ENCODE assay signal across 1 cellular context in the genomic region with DNA sequence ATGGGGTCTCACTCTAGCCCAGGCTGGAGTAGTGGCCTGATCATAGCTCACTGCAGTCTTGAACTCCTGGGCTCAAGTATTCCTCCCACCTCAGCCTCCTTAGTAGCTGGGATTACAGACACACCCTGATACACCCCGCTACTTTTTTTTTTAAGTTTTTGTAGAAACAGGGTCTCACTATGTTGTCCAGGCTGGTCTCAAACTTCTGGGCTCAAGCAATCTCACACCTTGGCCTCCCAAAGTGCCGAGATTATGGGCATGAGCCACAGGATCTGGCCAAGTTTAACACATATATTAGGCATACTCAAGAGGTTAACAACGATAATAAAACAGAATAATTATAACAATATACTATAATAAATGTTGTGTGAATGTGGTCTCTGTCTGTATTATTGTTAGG.
A peak's percentile ranks its signal among the peaks of the same experiment; 100 is the strongest.
TF ChIP-seq lines count a peak whose summit lies in the region.

No MANE protein-coding gene starts in this region.

TF ChIP-seq in K562, 482 proteins besides CTCF, POLR2A, EP300 and RAD21:
- TF ChIP-seq ZNF121 (CRISPR knock-in tag; conservative IDR thresholded peaks at IDR 0.05) (peak; percentile 71), RBM25 (IDR thresholded peaks at IDR 0.05; ENCODE audit: low read depth, low read length, severe bottlenecking) (peak; percentile 20), U2AF2 (optimal IDR thresholded peaks at IDR 0.05; ENCODE audit: low read depth, low read length) (no peak)
- TF ChIP-seq, protein P1, sequence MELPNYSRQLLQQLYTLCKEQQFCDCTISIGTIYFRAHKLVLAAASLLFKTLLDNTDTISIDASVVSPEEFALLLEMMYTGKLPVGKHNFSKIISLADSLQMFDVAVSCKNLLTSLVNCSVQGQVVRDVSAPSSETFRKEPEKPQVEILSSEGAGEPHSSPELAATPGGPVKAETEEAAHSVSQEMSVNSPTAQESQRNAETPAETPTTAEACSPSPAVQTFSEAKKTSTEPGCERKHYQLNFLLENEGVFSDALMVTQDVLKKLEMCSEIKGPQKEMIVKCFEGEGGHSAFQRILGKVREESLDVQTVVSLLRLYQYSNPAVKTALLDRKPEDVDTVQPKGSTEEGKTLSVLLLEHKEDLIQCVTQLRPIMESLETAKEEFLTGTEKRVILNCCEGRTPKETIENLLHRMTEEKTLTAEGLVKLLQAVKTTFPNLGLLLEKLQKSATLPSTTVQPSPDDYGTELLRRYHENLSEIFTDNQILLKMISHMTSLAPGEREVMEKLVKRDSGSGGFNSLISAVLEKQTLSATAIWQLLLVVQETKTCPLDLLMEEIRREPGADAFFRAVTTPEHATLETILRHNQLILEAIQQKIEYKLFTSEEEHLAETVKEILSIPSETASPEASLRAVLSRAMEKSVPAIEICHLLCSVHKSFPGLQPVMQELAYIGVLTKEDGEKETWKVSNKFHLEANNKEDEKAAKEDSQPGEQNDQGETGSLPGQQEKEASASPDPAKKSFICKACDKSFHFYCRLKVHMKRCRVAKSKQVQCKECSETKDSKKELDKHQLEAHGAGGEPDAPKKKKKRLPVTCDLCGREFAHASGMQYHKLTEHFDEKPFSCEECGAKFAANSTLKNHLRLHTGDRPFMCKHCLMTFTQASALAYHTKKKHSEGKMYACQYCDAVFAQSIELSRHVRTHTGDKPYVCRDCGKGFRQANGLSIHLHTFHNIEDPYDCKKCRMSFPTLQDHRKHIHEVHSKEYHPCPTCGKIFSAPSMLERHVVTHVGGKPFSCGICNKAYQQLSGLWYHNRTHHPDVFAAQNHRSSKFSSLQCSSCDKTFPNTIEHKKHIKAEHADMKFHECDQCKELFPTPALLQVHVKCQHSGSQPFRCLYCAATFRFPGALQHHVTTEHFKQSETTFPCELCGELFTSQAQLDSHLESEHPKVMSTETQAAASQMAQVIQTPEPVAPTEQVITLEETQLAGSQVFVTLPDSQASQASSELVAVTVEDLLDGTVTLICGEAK (IDR thresholded peaks at IDR 0.05) = no peak
- TF ChIP-seq, protein P1 (CRISPR knock-in tag; IDR thresholded peaks at IDR 0.05) = no peak
